8 cellular contexts compared by ENCODE assay signal in the genomic region with DNA sequence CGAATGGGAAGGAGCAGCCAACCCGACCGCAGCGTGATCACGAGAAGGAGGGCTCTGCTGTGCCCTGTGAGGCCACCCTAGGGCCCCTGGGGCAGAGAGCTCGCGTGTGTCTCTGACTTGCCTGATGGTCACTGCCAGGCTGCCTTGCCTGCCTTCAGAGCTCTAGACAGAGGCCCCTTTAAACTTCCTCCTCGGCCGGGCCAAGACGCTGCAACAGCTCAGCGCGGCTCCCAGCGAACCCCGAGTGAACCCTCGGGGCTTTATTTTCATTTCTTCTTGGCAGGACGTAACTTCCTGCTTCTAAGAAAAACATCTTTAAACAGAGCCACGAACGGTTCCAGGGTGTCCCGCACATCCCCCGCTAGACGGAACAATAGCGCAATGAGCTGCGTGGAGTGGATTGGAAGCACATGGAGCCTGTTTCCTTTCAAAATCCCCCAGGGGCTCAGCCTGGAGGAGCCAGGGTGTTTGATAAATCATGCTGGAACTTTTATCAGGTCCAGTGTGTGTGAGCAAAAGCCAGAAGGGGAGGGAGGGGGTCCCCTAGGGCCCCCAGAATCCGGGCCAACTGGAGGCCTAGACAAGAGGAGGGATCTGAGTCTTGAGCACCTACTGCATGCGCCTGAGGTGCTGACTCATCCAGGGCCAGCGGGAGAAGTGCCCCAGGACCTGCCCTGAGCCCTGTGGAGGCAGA.
DNase-seq lines count a peak whose midpoint lies in the region; ATAC-seq and TF ChIP-seq lines count a peak whose summit lies in the region.

No MANE protein-coding gene starts in this region.

- ATAC-seq in HG03565 (IDR thresholded peaks at IDR 0.05; ENCODE audit: unreplicated experiment): no peak
- ATAC-seq in HG02981 (IDR thresholded peaks at IDR 0.05; ENCODE audit: unreplicated experiment): no peak

- H3K9me3 ChIP-seq in mesodermal cell (ENCODE audit: control insufficient read depth, low read length) (peaks cover 6% of the 10 kb centered on the region), stomach (no peaks in the 10 kb centered on the region)

- H3K4me1 ChIP-seq in mesodermal cell (ENCODE audit: control insufficient read depth, insufficient read depth, low read length, poor library complexity, severe bottlenecking) (no peaks in the 10 kb centered on the region), stomach (peaks cover 6 to 31% (median 11%) of the 10 kb centered on the region in 4 donors)

- H3K4me3 ChIP-seq in coronary artery (peak overlapping the region; percentile 55), mesodermal cell (ENCODE audit: extremely low read depth, insufficient read depth, low read length, poor library complexity, severe bottlenecking) (no peak overlapping the region), stomach (peak overlapping the region; percentile 15 to 29 (median 28))

- peak; percentile 35 for DNase-seq in GDM1 (lab: John Stamatoyannopoulos, UW)
- peak; percentile 26 to 30 for DNase-seq in activated CD4-positive, alpha-beta T cell treated with anti-CD3 and anti-CD28 coated beads for 4 hours
- DNase-seq in coronary artery (ENCODE audit: low spot score): no peak
- DNase-seq in stomach: no peak
- DNase-seq in NCI-H1436 treated with DMSO at 0.1 percent for 48 hours (lab: John Stamatoyannopoulos, UW): no peak

- H3K36me3 ChIP-seq in mesodermal cell (ENCODE audit: control insufficient read depth, insufficient read depth, low read length): no peaks in the 10 kb centered on the region
- H3K36me3 ChIP-seq in stomach: no peaks in the 10 kb centered on the region

- H3K27ac ChIP-seq in coronary artery: peak overlapping the region; percentile 69 to 84
- peak overlapping the region; percentile 62 for H3K27ac ChIP-seq in mesodermal cell (ENCODE audit: low read depth, low read length, severe bottlenecking)
- H3K27ac ChIP-seq in stomach: peak overlapping the region in 4 of 5 donors; percentile 59 to 83 (median 71)

- WGBS in mesodermal cell (ENCODE audit: insufficient coverage in 2 of 2), 2 experiments: 89 to 91% methylated on average over 26 of the region's 26 CpGs
- WGBS in stomach, 5 donors: 18 to 45% (median 35%) methylated on average over 25 to 26 of the region's 26 CpGs

- H3K27me3 ChIP-seq in stomach: peaks cover 0 to 4% (median 3%) of the 10 kb centered on the region in 3 donors

- TF ChIP-seq POLR2A in stomach (IDR thresholded peaks at IDR 0.05): no peak

- TF ChIP-seq EP300 in stomach (IDR thresholded peaks at IDR 0.05): no peak

- TF ChIP-seq CTCF in coronary artery (IDR thresholded peaks at IDR 0.05): no peak
- no peak for TF ChIP-seq CTCF in stomach (IDR thresholded peaks at IDR 0.05)

- intact Hi-C loops in stomach (cut with DNase I; ENCODE audit: low total_unique reads): no loop called here

Comparison
In these comparisons a context has a peak if more than half of its experiments do, and no peak if none do; other contexts are left out.
1. DNase-seq: peak in GDM1 (single experiment) and activated CD4-positive, alpha-beta T cell treated with anti-CD3 and anti-CD28 coated beads for 4 hours (2 of 2); none in coronary artery (single experiment), stomach (single experiment) and NCI-H1436 treated with DMSO at 0.1 percent for 48 hours (single experiment).
2. Peak in every context shown above with its lines, with median percentiles within 50 percentile points of each other: H3K27ac ChIP-seq.